In the genomic region with DNA sequence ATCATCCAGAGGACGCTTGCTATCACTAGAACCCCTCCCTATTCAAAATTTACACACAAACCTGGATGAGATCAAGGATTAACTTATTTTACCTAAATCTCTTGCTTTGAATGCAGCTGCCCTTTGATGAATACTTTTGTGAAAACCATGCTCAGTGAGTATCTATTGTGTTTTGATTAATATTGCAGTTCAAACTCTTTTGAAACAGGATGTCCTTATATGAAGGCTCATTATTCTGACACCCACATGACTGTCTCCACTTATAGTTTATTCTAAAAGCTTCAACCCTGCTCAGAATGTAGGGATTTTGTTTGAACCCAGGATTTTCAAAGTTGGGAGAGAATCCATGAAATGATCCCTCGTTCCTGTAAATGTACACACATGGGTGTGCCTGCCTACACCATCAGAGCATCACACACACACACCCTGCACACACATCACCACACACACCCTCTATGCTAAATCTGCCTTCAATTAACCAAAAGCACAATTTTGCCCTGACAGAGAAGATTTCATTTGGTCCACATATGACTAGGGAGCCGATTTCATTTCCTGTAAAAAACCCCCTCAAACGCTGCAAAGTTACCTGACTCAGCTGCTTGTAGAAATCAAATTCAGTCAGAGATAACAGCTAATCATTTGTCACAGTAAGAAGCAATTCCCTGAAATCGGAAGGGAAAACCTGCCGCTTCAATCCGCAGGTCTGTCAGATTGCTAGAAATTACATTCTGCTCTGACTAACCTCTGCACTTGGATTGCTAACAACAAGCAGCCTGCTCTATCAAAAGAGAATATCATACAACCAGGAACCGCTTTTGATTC, we compare ENCODE assay signal across 9 cellular contexts.
DNase-seq lines count a peak whose midpoint lies in the region; ATAC-seq and TF ChIP-seq lines count a peak whose summit lies in the region.
"Had no signal": no experiment of that assay in that cellular context is flagged by ENCODE, and none has a peak within 500 bp of the region (broad histone marks: within the 10 kb centered on the region; RNA-seq: fewer than 3 reads in every experiment).

No MANE protein-coding gene starts in this region.

- H3K9me3 ChIP-seq in right cardiac atrium (ENCODE audit: control insufficient read depth, low read length) (no peaks in the 10 kb centered on the region), heart left ventricle (no peaks in the 10 kb centered on the region), Peyer's patch (no peaks in the 10 kb centered on the region)

- no peak for DNase-seq in right cardiac atrium
- DNase-seq in heart left ventricle, result no peak
- no peak for DNase-seq in Peyer's patch
- DNase-seq in immature natural killer cell, result peak in 1 of 3 donors; percentile 44
- DNase-seq in type B pancreatic cell (ENCODE audit: extremely low spot score, unreplicated experiment), result no peak
- DNase-seq in SW480 (ENCODE audit: low spot score), result no peak
- DNase-seq in GM13977 (ENCODE audit: low spot score), result no peak
- no peak for DNase-seq in stimulated activated CD8-positive, alpha-beta memory T cell treated with anti-CD3 and anti-CD28 coated beads, Interleukin-4, amount 100 ng/mL, for 48 hours
- DNase-seq: NCI-H2081 treated with DMSO at 0.1 percent for 48 hours had no signal

- H3K27ac Mint-ChIP-seq in immature natural killer cell, result peak overlapping the region in 4 of 6 donors; percentile 93 to 99 (median 98)
- peak overlapping the region; percentile 18 for H3K27ac Mint-ChIP-seq in type B pancreatic cell

- WGBS in right cardiac atrium, result 26% methylated on average over 8 of the region's 8 CpGs
- 31 to 50% (median 39%) methylated on average over 8 of the region's 8 CpGs for WGBS in heart left ventricle, 4 donors

- peaks cover 2 to 5% (median 4%) of the 10 kb centered on the region in 3 donors for H3K27me3 Mint-ChIP-seq in immature natural killer cell (ENCODE audit: low read depth in 3 of 3)
- peaks cover 77% of the 10 kb centered on the region for H3K27me3 Mint-ChIP-seq in type B pancreatic cell

- in situ Hi-C loops in GM13977 (cut with MboI; ENCODE audit: low pct_unique_long_range_greater_than_20kb, low sequenced_read_pairs, unreplicated experiment), result no loop called here

- H3K4me1 ChIP-seq in right cardiac atrium (ENCODE audit: control insufficient read depth, insufficient read depth, low read length) (peaks cover 13% of the 10 kb centered on the region), heart left ventricle (peaks cover 0 to 97% (median 64%) of the 10 kb centered on the region in 12 donors), Peyer's patch (peaks cover 0 to 8% (median 2%) of the 10 kb centered on the region in 4 donors)

- ATAC-seq in right cardiac atrium (no peak), heart left ventricle (no peak)

- H3K36me3 ChIP-seq in heart left ventricle (peaks cover 0 to 28% (median 0%) of the 10 kb centered on the region in 9 donors), Peyer's patch (no peaks in the 10 kb centered on the region)

- H3K27me3 ChIP-seq in right cardiac atrium (ENCODE audit: control insufficient read depth, insufficient read depth) (no peaks in the 10 kb centered on the region), heart left ventricle (no peaks in the 10 kb centered on the region), Peyer's patch (no peaks in the 10 kb centered on the region)

- no peaks in the 10 kb centered on the region for H3K9me3 Mint-ChIP-seq in immature natural killer cell
- no peaks in the 10 kb centered on the region for H3K9me3 Mint-ChIP-seq in type B pancreatic cell

- TF ChIP-seq CTCF in heart left ventricle (IDR thresholded peaks at IDR 0.05), result no peak
- TF ChIP-seq CTCF in Peyer's patch (IDR thresholded peaks at IDR 0.05), result no peak
- no peak for TF ChIP-seq CTCF in type B pancreatic cell (conservative IDR thresholded peaks at IDR 0.05)
- TF ChIP-seq CTCF in GM13977 (IDR thresholded peaks at IDR 0.05; ENCODE audit: extremely low read depth, insufficient read depth, missing control alignments), result no peak

- TF ChIP-seq POLR2A in heart left ventricle (IDR thresholded peaks at IDR 0.05), result no peak
- no peak for TF ChIP-seq POLR2A in Peyer's patch (IDR thresholded peaks at IDR 0.05)

- peaks cover 0 to 3% (median 0%) of the 10 kb centered on the region in 3 donors for H3K36me3 Mint-ChIP-seq in immature natural killer cell
- H3K36me3 Mint-ChIP-seq in type B pancreatic cell, result peaks cover 6% of the 10 kb centered on the region

- H3K4me1 Mint-ChIP-seq in immature natural killer cell (peaks cover 96 to 99% of the 10 kb centered on the region in 2 donors), type B pancreatic cell (ENCODE audit: unreplicated experiment) (peaks cover 69% of the 10 kb centered on the region)

- H3K27ac ChIP-seq in right cardiac atrium (ENCODE audit: low read length) (peak overlapping the region; percentile 67), heart left ventricle (peak overlapping the region in 6 of 12 donors; percentile 1 to 73 (median 34)), Peyer's patch (peak overlapping the region in 3 of 4 donors; percentile 11 to 30 (median 12))

- intact Hi-C loops in right cardiac atrium (cut with DNase I), result loop anchor here in 1 of 4 donors (10.0 kb wide), 1 partner anchor 60 kb away; no protein-coding TSS in a partner anchor
- intact Hi-C loops in heart left ventricle (cut with DNase I), result loop anchor here in 4 of 10 donors (5.0 kb wide), 3 partner anchors 53 to 63 kb away; no protein-coding TSS in a partner anchor

- H3K4me3 Mint-ChIP-seq in immature natural killer cell, result peak overlapping the region; percentile 2 to 91 (median 76)
- H3K4me3 Mint-ChIP-seq in type B pancreatic cell, result peak overlapping the region; percentile 40

- H3K4me3 ChIP-seq in right cardiac atrium (ENCODE audit: low read length) (peak overlapping the region; percentile 28), heart left ventricle (peak overlapping the region in 2 of 12 donors; percentile 1 to 25), Peyer's patch (no peak overlapping the region)
